In genomic region chr6:15663057-15663638, GRCh38 we compare ENCODE assay signal across 8 cellular contexts. TPM values are rescaled to one million over a fixed set of nuclear protein-coding genes. Genes with fewer than 3 reads are reported as not detected.
DNase-seq lines count a peak whose midpoint lies in the region; ATAC-seq, FAIRE-seq and TF ChIP-seq lines count a peak whose summit lies in the region.

No MANE protein-coding gene starts in this region.

- TF ChIP-seq EP300 in A549 (IDR thresholded peaks at IDR 0.05) = no peak
- no peak for TF ChIP-seq EP300 in stomach (IDR thresholded peaks at IDR 0.05)

- H3K4me3 ChIP-seq in A549 = peak overlapping the region; percentile 60
- peak overlapping the region; percentile 42 for H3K4me3 ChIP-seq in NB4 (ENCODE audit: low read depth, low read length)
- peak overlapping the region; percentile 70 to 94 for H3K4me3 ChIP-seq in ascending aorta
- peak overlapping the region; percentile 73 to 94 (median 79) for H3K4me3 ChIP-seq in keratinocyte (ENCODE audit: control insufficient read depth in 2 of 3, extremely low read depth in 1 of 3, insufficient read depth in 2 of 3, low read depth in 1 of 3, low read length in 3 of 3)
- peak overlapping the region; percentile 66 to 99 (median 94) for H3K4me3 ChIP-seq in stomach

- H3K79me2 ChIP-seq in keratinocyte (ENCODE audit: control insufficient read depth, insufficient read depth, low read length) = peaks cover 3% of the 10 kb centered on the region

- CTCF ChIA-PET in A549 (lab: Yijun Ruan, JAX) = no interaction called here

- peak overlapping the region in 1 of 2 experiments; percentile 98; a peak in 4 of 6 replicates for H3K27ac ChIP-seq in A549
- H3K27ac ChIP-seq in ascending aorta = peak overlapping the region; percentile 64 to 82
- H3K27ac ChIP-seq in keratinocyte (ENCODE audit: control insufficient read depth, insufficient read depth, low read length) = peak overlapping the region; percentile 32
- peak overlapping the region; percentile 91 to 97 (median 93) for H3K27ac ChIP-seq in stomach

- no peak overlapping the region for H3K9ac ChIP-seq in keratinocyte (ENCODE audit: control insufficient read depth, extremely low read depth, insufficient read depth, low read length)

- no peaks in the 10 kb centered on the region for H3K9me1 ChIP-seq in keratinocyte (ENCODE audit: control insufficient read depth, extremely low read depth, insufficient read depth, low read length)

- TF ChIP-seq RAD21 in A549 (conservative IDR thresholded peaks at IDR 0.05 in 1 of 2, IDR thresholded peaks at IDR 0.05 in 1 of 2) = no peak

- no peak for TF ChIP-seq POLR2A in A549 (IDR thresholded peaks at IDR 0.05; ENCODE audit: low read length)
- TF ChIP-seq POLR2A in NB4 (IDR thresholded peaks at IDR 0.05; ENCODE audit: extremely low read depth, insufficient read length) = no peak
- no peak for TF ChIP-seq POLR2A in stomach (IDR thresholded peaks at IDR 0.05)

- H3K4me1 ChIP-seq in A549 = peaks cover 7% of the 10 kb centered on the region; the same call in 1 of the 3 replicates
- H3K4me1 ChIP-seq in ascending aorta = peaks cover 3 to 6% of the 10 kb centered on the region in 2 donors
- H3K4me1 ChIP-seq in keratinocyte (ENCODE audit: control insufficient read depth, extremely low read depth, insufficient read depth, low read length) = peaks cover 3% of the 10 kb centered on the region
- H3K4me1 ChIP-seq in stomach = peaks cover 8 to 27% (median 15%) of the 10 kb centered on the region in 4 donors

- H3K36me3 ChIP-seq in ascending aorta (no peaks in the 10 kb centered on the region), keratinocyte (ENCODE audit: control insufficient read depth in 2 of 2, extremely low read depth in 1 of 2, insufficient read depth in 2 of 2, low read length in 2 of 2) (no peaks in the 10 kb centered on the region), stomach (peaks cover 0 to 10% (median 4%) of the 10 kb centered on the region in 4 donors)

- DNase-seq in A549 (ENCODE audit: low read depth in 1 of 2, low spot score in 1 of 2) (peak; percentile 54 to 74), ELF-1 (ENCODE audit: low read depth, low spot score) (peak; percentile 79), NB4 (ENCODE audit: low read depth) (peak; percentile 86), ascending aorta (ENCODE audit: low spot score in 2 of 2) (no peak), keratinocyte (ENCODE audit: low read depth, low spot score) (no peak), stomach (no peak), NCI-H187 treated with DMSO at 0.1 percent for 48 hours (lab: John Stamatoyannopoulos, UW) (no peak)

- H3K27me3 ChIP-seq in ascending aorta (no peaks in the 10 kb centered on the region), keratinocyte (ENCODE audit: control insufficient read depth, extremely low read depth, insufficient read depth, low read length) (peaks cover 3% of the 10 kb centered on the region), stomach (no peaks in the 10 kb centered on the region)

- peak overlapping the region; percentile 32 for H2AFZ ChIP-seq in keratinocyte (ENCODE audit: control insufficient read depth, low read length)

- no peaks in the 10 kb centered on the region for H4K20me1 ChIP-seq in keratinocyte (ENCODE audit: control insufficient read depth, extremely low read depth, insufficient read depth, low read length)

- TF ChIP-seq CTCF in A549 (IDR thresholded peaks at IDR 0.05) (no peak), NB4 (IDR thresholded peaks at IDR 0.05; ENCODE audit: low read depth, low read length) (no peak), ascending aorta (IDR thresholded peaks at IDR 0.05) (no peak), keratinocyte (optimal IDR thresholded peaks at IDR 0.05 in 1 of 3, IDR thresholded peaks at IDR 0.05 in 1 of 3, conservative IDR thresholded peaks at IDR 0.05 in 1 of 3; ENCODE audit: extremely low read depth in 1 of 3, insufficient read depth in 2 of 3, low read length in 3 of 3) (no peak), stomach (IDR thresholded peaks at IDR 0.05) (no peak)

- ATAC-seq in A549 (peak in 1 of 2 experiments; percentile 89; a peak in 2 of 6 replicates), HG02763 (IDR thresholded peaks at IDR 0.05; ENCODE audit: unreplicated experiment) (no peak)

- POLR2A ChIA-PET in A549 (lab: Yijun Ruan, JAX) = no interaction called here

- WGBS in A549 (ENCODE audit: missing lambda C conversion rate) = 19% methylated on average over 22 of the region's 25 CpGs
- 18 to 20% (median 19%) methylated on average over 25 of the region's 25 CpGs for WGBS in stomach, 5 donors

- H3K4me2 ChIP-seq in A549 (peak overlapping the region; percentile 71), keratinocyte (ENCODE audit: control insufficient read depth, extremely low read depth, insufficient read depth, low read depth, low read length) (peak overlapping the region; percentile 93)

- dilution Hi-C loops in keratinocyte (cut with MboI; ENCODE audit: extremely low pct_ligation_motif_present, low sequenced_read_pairs) = no loop called here

- FAIRE-seq in A549 (lab: Jason Lieb, UNC) (no peak), keratinocyte (lab: Jason Lieb, UNC) (no peak)

- no peaks in the 10 kb centered on the region for H3K9me3 ChIP-seq in A549
- no peaks in the 10 kb centered on the region for H3K9me3 ChIP-seq in ascending aorta
- no peaks in the 10 kb centered on the region for H3K9me3 ChIP-seq in keratinocyte (ENCODE audit: control insufficient read depth, low read depth, low read length)
- no peaks in the 10 kb centered on the region for H3K9me3 ChIP-seq in stomach

- intact Hi-C loops in ascending aorta (cut with DNase I) = loop anchor here (2.0 to 10.0 kb wide), 2 partner anchors 418 to 1042 kb away; no protein-coding TSS in a partner anchor
- intact Hi-C loops in stomach (cut with DNase I; ENCODE audit: low total_unique reads) = no loop called here

TF ChIP-seq in A549, 52 proteins besides CTCF, POLR2A, EP300 and RAD21:
- no peak for TF ChIP-seq FOXS1 (CRISPR knock-in tag; IDR thresholded peaks at IDR 0.05)
- TF ChIP-seq, protein P1, sequence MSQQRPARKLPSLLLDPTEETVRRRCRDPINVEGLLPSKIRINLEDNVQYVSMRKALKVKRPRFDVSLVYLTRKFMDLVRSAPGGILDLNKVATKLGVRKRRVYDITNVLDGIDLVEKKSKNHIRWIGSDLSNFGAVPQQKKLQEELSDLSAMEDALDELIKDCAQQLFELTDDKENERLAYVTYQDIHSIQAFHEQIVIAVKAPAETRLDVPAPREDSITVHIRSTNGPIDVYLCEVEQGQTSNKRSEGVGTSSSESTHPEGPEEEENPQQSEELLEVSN (IDR thresholded peaks at IDR 0.05; ENCODE audit: borderline replicate concordance, low read depth) = peak; percentile 18
TF ChIP-seq in A549: peak in this region for 1.

RNA-seq across cellular contexts. Expression of gene DTNBP1, which starts 0.3 kb away (rescaled TPM):
- polyA plus RNA-seq in A549 (2011; rRNA removed) (8.4 and 11.8 TPM in 2 replicates), A549 (2017; fragmentation: RNase III; extraction: RNeasy Plus Mini Kit Qiagen cat#74134 plus additional on column Dnase treatment) (7.9 to 8.7 TPM (median 8.4 TPM) in 3 replicates), keratinocyte (11.2 to 17.9 TPM (median 11.5 TPM) in 3 replicates), stomach (10 to 100 TPM; 15.8 to 28.3 (median 21.8) TPM)
- polyA plus RNA-seq in A549 (2012; cell fraction: cytosol; rRNA removed) = 16.0 and 19.5 TPM in 2 replicates
- 10.6 and 10.8 TPM in 2 replicates for polyA plus RNA-seq in A549 (2012; cell fraction: nucleus; rRNA removed)
- 13.3 and 14.1 TPM in 2 replicates for polyA minus RNA-seq in A549 (2011; rRNA and poly(A)+ RNA removed)
- total RNA-seq in ascending aorta (5.6 TPM), stomach (10 to 100 TPM in 1 of 5 donors, 1 to 10 TPM in 4; 4.1 to 68.7 (median 7.1) TPM)
- polyA plus RNA-seq in keratinocyte (2011; ENCODE audit: low read depth) = 18.8 TPM
- polyA plus RNA-seq in keratinocyte (2011; cell fraction: cytosol; rRNA removed) = 11.6 and 14.4 TPM in 2 replicates
- 14.8 and 17.4 TPM in 2 replicates for polyA plus RNA-seq in keratinocyte (2011; cell fraction: nucleus; rRNA removed)
- 8.9 and 12.4 TPM in 2 replicates for polyA plus RNA-seq in keratinocyte (2012; ENCODE audit: low replicate concordance)
- polyA minus RNA-seq in keratinocyte = 10.3 to 13.6 TPM (median 10.9 TPM) in 3 replicates
- 6.7 TPM for polyA minus RNA-seq in keratinocyte (2011; cell fraction: cytosol; rRNA and poly(A)+ RNA removed)
- polyA minus RNA-seq in keratinocyte (2011; cell fraction: nucleus; rRNA and poly(A)+ RNA removed) = 3.2 and 8.8 TPM in 2 replicates

Comparison
In these comparisons a context has a peak if more than half of its experiments do, and no peak if none do; other contexts are left out.
1. DNase-seq: peak in A549 (2 of 2), ELF-1 (single experiment) and NB4 (single experiment); none in ascending aorta (0 of 2), keratinocyte (single experiment), stomach (single experiment) and NCI-H187 treated with DMSO at 0.1 percent for 48 hours (single experiment).
2. H3K4me3 ChIP-seq: peak in every context shown above with its lines; median percentile 94 in stomach; 82 in ascending aorta; 79 in keratinocyte; 60 in A549; 42 in NB4.